Comparison of ENCODE assay signal across 1 cellular context in the genomic region with DNA sequence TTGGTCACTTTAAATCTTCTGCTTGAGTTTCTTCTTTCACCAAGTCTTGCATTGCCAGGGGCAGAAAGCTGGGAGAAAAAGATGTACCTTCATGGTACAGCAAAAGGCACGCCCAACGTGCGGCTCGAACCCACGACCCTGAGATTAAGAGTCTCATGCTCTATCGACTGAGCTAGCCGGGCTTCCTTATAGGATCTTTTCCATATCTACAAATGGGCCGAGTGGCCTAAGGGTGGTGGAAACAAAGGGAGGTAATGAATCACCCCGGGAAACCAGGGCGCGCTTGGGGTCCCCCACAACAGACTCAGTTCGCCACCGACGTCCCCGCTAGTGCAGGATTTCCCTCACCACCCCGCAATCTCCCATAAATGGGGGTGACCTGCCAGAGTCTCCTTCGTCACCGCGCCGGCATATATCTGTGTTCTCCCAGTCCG.
TF ChIP-seq lines count a peak whose summit lies in the region.

No MANE protein-coding gene starts in this region.

TF ChIP-seq in GM23338, 12 proteins besides CTCF, POLR2A, EP300 and RAD21 (continued from another document):
- no peak for TF ChIP-seq ZNF462 (CRISPR knock-in tag; IDR thresholded peaks at IDR 0.05)
- TF ChIP-seq EZH2phosphoT487 (IDR thresholded peaks at IDR 0.05; ENCODE audit: unreplicated experiment) = no peak
